ENCODE assay signal across 11 cellular contexts in the genomic region with DNA sequence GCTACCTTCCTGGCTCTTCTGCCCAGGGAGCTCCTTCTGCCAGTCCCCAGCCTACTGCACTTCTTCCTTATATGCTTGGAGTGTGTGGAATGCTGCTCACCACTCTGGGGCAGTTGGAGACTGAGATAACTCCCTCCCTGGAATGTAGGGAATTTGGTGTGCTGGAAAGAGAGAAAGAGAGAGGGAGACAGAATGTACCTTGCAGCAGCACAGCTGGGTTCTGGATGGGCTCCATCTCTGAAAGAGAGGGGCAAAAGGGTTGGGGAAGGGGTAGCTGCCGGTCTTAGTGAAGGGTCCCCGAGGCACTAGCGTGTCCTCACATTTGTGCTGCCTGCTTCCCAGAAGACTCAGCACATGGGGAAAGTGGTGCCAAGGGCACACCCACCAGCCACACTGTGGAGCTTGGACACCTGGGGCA. TPM values are rescaled to one million over a fixed set of nuclear protein-coding genes. Genes with fewer than 3 reads are reported as not detected.
A peak's percentile ranks its signal among the peaks of the same experiment; 100 is the strongest.
DNase-seq lines count a peak whose midpoint lies in the region; ATAC-seq and TF ChIP-seq lines count a peak whose summit lies in the region.
"Had no signal": no experiment of that assay in that cellular context is flagged by ENCODE, and none has a peak within 500 bp of the region (broad histone marks: within the 10 kb centered on the region; RNA-seq: fewer than 3 reads in every experiment).

No MANE protein-coding gene starts in this region.

- H3K4me1 ChIP-seq in body of pancreas, result peaks cover 32% of the 10 kb centered on the region
- H3K4me1 ChIP-seq in CD8-positive, alpha-beta T cell (ENCODE audit: insufficient read depth, low read length), result peaks cover 13% of the 10 kb centered on the region

- CTCF ChIA-PET in CD8-positive, alpha-beta T cell (lab: Charles Lee), result interaction anchor here (0.8 to 9.0 kb wide), 4 partner anchors 15 to 243 kb away, joined by 3 to 75 read pairs (median 8); no protein-coding TSS in a partner anchor

- no peaks in the 10 kb centered on the region for H3K36me3 Mint-ChIP-seq in CD8-positive, alpha-beta T cell

- H3K27me3 ChIP-seq in body of pancreas, result no peaks in the 10 kb centered on the region
- H3K27me3 ChIP-seq in CD8-positive, alpha-beta T cell (ENCODE audit: insufficient read depth, low read length), result no peaks in the 10 kb centered on the region

- ATAC-seq in body of pancreas (peak; percentile 58), GM19467 (IDR thresholded peaks at IDR 0.05; ENCODE audit: unreplicated experiment) (no peak), GM19397 (IDR thresholded peaks at IDR 0.05; ENCODE audit: unreplicated experiment) (no peak)
- no peak for ATAC-seq in CD8-positive, alpha-beta T cell

- no peak overlapping the region for H3K27ac Mint-ChIP-seq in CD8-positive, alpha-beta T cell
- H3K27ac Mint-ChIP-seq: activated T-helper 1 cell treated with anti-CD3 and anti-CD28 coated beads, Interleukin-12 subunit alpha, Interleukin-12 subunit beta, Interleukin-2, Interleukin-4 antibody, amounts not matched to agents 30 ng/mL and 10 ng/mL and 1 ng/mL, durations not matched to agents 14 hours and 24 hours and 36 hours had no signal

- no peak for TF ChIP-seq POLR2A in body of pancreas (IDR thresholded peaks at IDR 0.05)

- H3K36me3 ChIP-seq in body of pancreas (replicated peaks in 1 of 2; ENCODE audit: insufficient read depth in 1 of 2, low read depth in 2 of 2), result no peaks in the 10 kb centered on the region
- no peaks in the 10 kb centered on the region for H3K36me3 ChIP-seq in CD8-positive, alpha-beta T cell (ENCODE audit: insufficient read depth, low read length)

- H3K9me3 Mint-ChIP-seq in CD8-positive, alpha-beta T cell, result no peaks in the 10 kb centered on the region
- H3K9me3 Mint-ChIP-seq: activated T-helper 1 cell treated with anti-CD3 and anti-CD28 coated beads, Interleukin-12 subunit alpha, Interleukin-12 subunit beta, Interleukin-2, Interleukin-4 antibody, amounts not matched to agents 30 ng/mL and 10 ng/mL and 1 ng/mL, durations not matched to agents 14 hours and 24 hours and 36 hours had no signal

- H3K9me3 ChIP-seq in body of pancreas, result no peaks in the 10 kb centered on the region
- H3K9me3 ChIP-seq in CD8-positive, alpha-beta T cell (ENCODE audit: low read length), result no peaks in the 10 kb centered on the region

- POLR2A ChIA-PET in CD8-positive, alpha-beta T cell (lab: Charles Lee), result interaction anchor here (0.6 to 1.2 kb wide), 3 partner anchors 9 to 244 kb away, joined by 3 to 5 read pairs (median 3); no protein-coding TSS in a partner anchor

- H3K27ac ChIP-seq in body of pancreas, result peak overlapping the region in 2 of 4 donors; percentile 32 to 44
- H3K27ac ChIP-seq in CD8-positive, alpha-beta T cell (ENCODE audit: low read depth, low read length), result no peak overlapping the region

- peaks cover 38% of the 10 kb centered on the region for H3K4me1 Mint-ChIP-seq in CD8-positive, alpha-beta T cell (ENCODE audit: low read depth)

- no peak overlapping the region for H3K4me3 Mint-ChIP-seq in CD8-positive, alpha-beta T cell
- H3K4me3 Mint-ChIP-seq: activated T-helper 1 cell treated with anti-CD3 and anti-CD28 coated beads, Interleukin-12 subunit alpha, Interleukin-12 subunit beta, Interleukin-2, Interleukin-4 antibody, amounts not matched to agents 30 ng/mL and 10 ng/mL and 1 ng/mL, durations not matched to agents 14 hours and 24 hours and 36 hours had no signal

- WGBS in body of pancreas, 2 donors, result 82 to 85% methylated on average over 3 of the region's 3 CpGs

- intact Hi-C loops in body of pancreas (cut with DNase I), result no loop called here
- intact Hi-C loops in CD8-positive, alpha-beta T cell (cut with DNase I, micrococcal nuclease), result no loop called here

- no peaks in the 10 kb centered on the region for H3K27me3 Mint-ChIP-seq in CD8-positive, alpha-beta T cell (ENCODE audit: low read depth)

- TF ChIP-seq CTCF in body of pancreas (IDR thresholded peaks at IDR 0.05), result peak in 2 of 7 experiments; percentile 17 to 18
- no peak for TF ChIP-seq CTCF in CD8-positive, alpha-beta T cell (IDR thresholded peaks at IDR 0.05)

- peak; percentile 57 for DNase-seq in 8988T
- DNase-seq in HS-27A (ENCODE audit: low read depth), result peak; percentile 66
- peak in 1 of 4 donors; percentile 28 for DNase-seq in body of pancreas
- DNase-seq in left kidney (ENCODE audit: low read depth, low spot score), result peak; percentile 54
- DNase-seq in CD8-positive, alpha-beta T cell, result no peak
- no peak for DNase-seq in NCI-H82 (lab: John Stamatoyannopoulos, UW)
- DNase-seq: AML-193, glutamatergic neuron had no signal

- no peak overlapping the region for H3K4me3 ChIP-seq in body of pancreas
- H3K4me3 ChIP-seq in CD8-positive, alpha-beta T cell (ENCODE audit: low read depth, low read length), result no peak overlapping the region

RNA-seq across cellular contexts. Expression of gene DDR1, which starts 40.2 kb away (rescaled TPM):
- total RNA-seq in body of pancreas, result 10 to 100 TPM; 90.3 to 97.3 TPM
- 1 to 10 TPM; 5.9 to 8.0 TPM for total RNA-seq in CD8-positive, alpha-beta T cell

Comparison
In these comparisons a context has a peak if more than half of its experiments do, and no peak if none do; other contexts are left out.
1. DNase-seq: peak in 8988T (single experiment), HS-27A (single experiment) and left kidney (single experiment); none in CD8-positive, alpha-beta T cell (0 of 7) and NCI-H82 (single experiment).
2. RNA of gene DDR1, which starts 40.2 kb away (total RNA-seq): 90.3 to 97.3 TPM in body of pancreas; 5.9 to 8.0 TPM in CD8-positive, alpha-beta T cell; every median in the first group is over 10 times any median in the second.